In the genomic region with DNA sequence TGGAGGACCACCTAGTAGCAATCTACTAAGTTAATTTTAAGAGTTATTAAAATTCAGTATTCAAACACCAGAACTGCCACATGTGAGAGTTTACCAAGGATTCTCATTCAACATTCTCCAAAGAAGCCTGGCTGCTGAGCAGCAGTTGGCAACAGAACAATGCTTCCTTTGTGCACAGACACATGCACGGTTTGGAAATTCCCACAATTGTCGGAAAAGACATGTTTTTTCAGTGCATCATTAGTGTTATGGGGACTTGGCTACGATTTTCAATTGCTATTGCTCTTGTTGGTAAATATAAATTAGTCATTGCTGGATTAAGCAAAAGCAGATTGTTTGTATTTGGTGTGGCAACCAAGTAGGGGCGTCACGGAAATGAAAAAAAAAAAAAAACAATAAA, we compare ENCODE assay signal across 12 cellular contexts. TPM values are rescaled to one million over a fixed set of nuclear protein-coding genes. Genes with fewer than 3 reads are reported as not detected.
DNase-seq lines count a peak whose midpoint lies in the region; ATAC-seq, FAIRE-seq and TF ChIP-seq lines count a peak whose summit lies in the region.
"Had no signal": no experiment of that assay in that cellular context is flagged by ENCODE, and none has a peak within 500 bp of the region (broad histone marks: within the 10 kb centered on the region; RNA-seq: fewer than 3 reads in every experiment).

No MANE protein-coding gene starts in this region.

- peak; percentile 62 for DNase-seq in Daoy (ENCODE audit: low read depth)
- peak in 46 of 58 donors; percentile 2 to 87 (median 44) for DNase-seq in anterior cingulate cortex (lab: John Stamatoyannopoulos, UW)
- DNase-seq in foreskin keratinocyte = peak; percentile 87 to 90
- no peak for DNase-seq in pancreas
- no peak for DNase-seq in NCI-H1417 treated with DMSO at 0.1 percent for 48 hours (lab: John Stamatoyannopoulos, UW)
- no peak for DNase-seq in SIG-M5 treated with dmso at 0.1 percent for 504 hours (lab: John Stamatoyannopoulos, UW; ENCODE audit: unreplicated experiment)
- no peak for DNase-seq in activated CD8-positive, alpha-beta T cell treated with anti-CD3 and anti-CD28 coated beads, Interleukin-2, amount 10 ng/mL, durations not matched to agents 7 days and 5 days
- no peak for DNase-seq in stimulated activated CD4-positive, alpha-beta T cell treated with anti-CD3 and anti-CD28 coated beads, Interleukin-12 subunit alpha, Interleukin-12 subunit beta, amount 100 ng/mL, for 4 hours
- DNase-seq: activated CD8-positive, alpha-beta memory T cell treated with anti-CD3 and anti-CD28 coated beads for 24 hours; NCI-H2227 treated with DMSO at 0.1 percent for 48 hours had no signal

- no peak overlapping the region for H3K4me3 Mint-ChIP-seq in activated CD8-positive, alpha-beta T cell treated with anti-CD3 and anti-CD28 coated beads, Interleukin-2, amount 10 ng/mL, durations not matched to agents 7 days and 5 days
- H3K4me3 Mint-ChIP-seq: CD14-positive monocyte, IgD-negative memory B cell had no signal

- CTCF ChIA-PET in activated CD8-positive, alpha-beta T cell treated with anti-CD3 and anti-CD28 coated beads, Interleukin-2, amount 10 ng/mL, durations not matched to agents 7 days and 5 days (lab: Charles Lee) = interaction anchor here (1.3 kb wide), 1 partner anchor 23 kb away, joined by 3 read pairs; no protein-coding TSS in a partner anchor

- no peaks in the 10 kb centered on the region for H3K4me1 Mint-ChIP-seq in activated CD8-positive, alpha-beta T cell treated with anti-CD3 and anti-CD28 coated beads, Interleukin-2, amount 10 ng/mL, durations not matched to agents 7 days and 5 days (ENCODE audit: low read depth)
- H3K4me1 Mint-ChIP-seq: IgD-negative memory B cell had no signal

- no peaks in the 10 kb centered on the region for H3K36me3 Mint-ChIP-seq in activated CD8-positive, alpha-beta T cell treated with anti-CD3 and anti-CD28 coated beads, Interleukin-2, amount 10 ng/mL, durations not matched to agents 7 days and 5 days (ENCODE audit: low read depth)
- H3K36me3 Mint-ChIP-seq: CD14-positive monocyte, IgD-negative memory B cell had no signal

- H3K27ac ChIP-seq in foreskin keratinocyte (peak overlapping the region; percentile 59), pancreas (no peak overlapping the region)

- intact Hi-C loops in pancreas (cut with DNase I) = no loop called here

- no peaks in the 10 kb centered on the region for H3K27me3 ChIP-seq in foreskin keratinocyte
- H3K27me3 ChIP-seq in pancreas = no peaks in the 10 kb centered on the region

- TF ChIP-seq CTCF in foreskin keratinocyte (conservative IDR thresholded peaks at IDR 0.05) (no peak), pancreas (IDR thresholded peaks at IDR 0.05) (no peak)

- no peak overlapping the region for H3K27ac Mint-ChIP-seq in activated CD8-positive, alpha-beta T cell treated with anti-CD3 and anti-CD28 coated beads, Interleukin-2, amount 10 ng/mL, durations not matched to agents 7 days and 5 days
- H3K27ac Mint-ChIP-seq: CD14-positive monocyte, IgD-negative memory B cell had no signal

- POLR2A ChIA-PET in activated CD8-positive, alpha-beta T cell treated with anti-CD3 and anti-CD28 coated beads, Interleukin-2, amount 10 ng/mL, durations not matched to agents 7 days and 5 days (lab: Charles Lee) = no interaction called here

- H3K4me1 ChIP-seq in foreskin keratinocyte (peaks cover 12% of the 10 kb centered on the region), pancreas (no peaks in the 10 kb centered on the region)

- ATAC-seq in foreskin keratinocyte = peak; percentile 97
- ATAC-seq in pancreas = peak in 3 of 4 donors; percentile 68 to 78 (median 70)
- no peak for ATAC-seq in activated CD8-positive, alpha-beta T cell treated with anti-CD3 and anti-CD28 coated beads, Interleukin-2, amount 10 ng/mL, durations not matched to agents 7 days and 5 days

- 21 to 26% methylated on average over 5 of the region's 5 CpGs for WGBS in pancreas, 2 donors

- H3K9me3 Mint-ChIP-seq in activated CD8-positive, alpha-beta T cell treated with anti-CD3 and anti-CD28 coated beads, Interleukin-2, amount 10 ng/mL, durations not matched to agents 7 days and 5 days (ENCODE audit: insufficient read depth) = no peaks in the 10 kb centered on the region

- no peak for FAIRE-seq in pancreas (lab: Jason Lieb, UNC)

- H3K27me3 Mint-ChIP-seq in activated CD8-positive, alpha-beta T cell treated with anti-CD3 and anti-CD28 coated beads, Interleukin-2, amount 10 ng/mL, durations not matched to agents 7 days and 5 days (ENCODE audit: low read depth) = peaks cover 10% of the 10 kb centered on the region

- no peaks in the 10 kb centered on the region for H3K9me3 ChIP-seq in pancreas

- no peak overlapping the region for H3K4me3 ChIP-seq in pancreas

- no peaks in the 10 kb centered on the region for H3K36me3 ChIP-seq in pancreas

RNA-seq across cellular contexts. Expression of gene ST8SIA1, which starts 22.2 kb away (rescaled TPM):
- not detected in 2 replicates for total RNA-seq in Daoy (2014; rRNA removed; shearing (Covaris generic))
- total RNA-seq in foreskin keratinocyte = 0.46 and 0.54 TPM in 2 replicates
- polyA plus RNA-seq in foreskin keratinocyte = 0.37 and 0.58 TPM in 2 replicates
- total RNA-seq in pancreas = 1 to 10 TPM in 2 of 6 donors, under 1 TPM in 2, not detected in 2; 0.47 to 1.2 (median 0.88) TPM
- 1 to 10 TPM in 1 of 2 donors, under 1 TPM in 1; 0.38 to 1.5 TPM for polyA plus RNA-seq in pancreas
- under 1 TPM; 0.29 to 0.34 TPM for total RNA-seq in activated CD8-positive, alpha-beta T cell treated with anti-CD3 and anti-CD28 coated beads, Interleukin-2, amount 10 ng/mL, durations not matched to agents 7 days and 5 days
- polyA plus RNA-seq: CD14-positive monocyte, IgD-negative memory B cell had no signal

Comparison
In these comparisons a context has a peak if more than half of its experiments do, and no peak if none do; other contexts are left out.
1. DNase-seq: peak in Daoy (single experiment), anterior cingulate cortex (46 of 58) and foreskin keratinocyte (2 of 2); none in pancreas (0 of 6), NCI-H1417 treated with DMSO at 0.1 percent for 48 hours (single experiment), SIG-M5 treated with dmso at 0.1 percent for 504 hours (single experiment), activated CD8-positive, alpha-beta T cell treated with anti-CD3 and anti-CD28 coated beads, Interleukin-2, amount 10 ng/mL, durations not matched to agents 7 days and 5 days (single experiment) and stimulated activated CD4-positive, alpha-beta T cell treated with anti-CD3 and anti-CD28 coated beads, Interleukin-12 subunit alpha, Interleukin-12 subunit beta, amount 100 ng/mL, for 4 hours (single experiment).